Comparison of ENCODE assay signal across 2 cellular contexts in the genomic region with DNA sequence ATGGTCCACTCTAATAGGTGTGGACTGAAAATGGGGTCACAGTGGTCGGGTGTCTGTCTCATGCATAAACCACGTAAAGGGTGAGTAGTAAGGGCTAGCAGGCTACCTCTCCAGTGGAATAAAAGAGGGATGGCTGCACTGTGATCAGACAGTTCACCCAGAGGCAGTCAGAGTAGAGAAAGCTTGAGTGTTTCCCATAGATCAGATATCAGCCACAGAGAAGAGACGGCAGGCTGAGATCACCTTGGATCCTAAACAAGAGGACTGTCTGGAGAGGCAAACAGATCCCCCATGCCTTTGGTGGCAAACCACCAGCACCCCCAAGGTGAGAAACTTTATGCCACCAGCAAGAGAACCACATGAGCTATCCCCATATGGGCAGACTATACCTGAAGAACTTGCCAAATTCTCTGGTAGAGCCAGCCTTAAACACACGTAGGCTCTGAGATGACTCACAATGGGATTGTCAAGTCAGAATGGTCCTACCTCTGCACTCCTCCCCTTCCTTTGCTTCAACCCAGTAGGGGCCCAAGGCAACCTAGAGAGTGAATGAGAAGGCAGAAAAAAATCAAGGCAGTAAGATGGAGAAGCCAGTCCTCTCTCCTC.
TF ChIP-seq lines count a peak whose summit lies in the region.

No MANE protein-coding gene starts in this region.

TF ChIP-seq in IMR-90, 13 proteins besides CTCF, POLR2A, EP300 and RAD21:
- TF ChIP-seq MAFK (IDR thresholded peaks at IDR 0.05; ENCODE audit: low read depth, low read length) (no peak), RCOR1 (IDR thresholded peaks at IDR 0.05; ENCODE audit: insufficient replicate concordance, low read length) (no peak), BHLHE40 (IDR thresholded peaks at IDR 0.05; ENCODE audit: low read depth, low read length) (no peak), CHD1 (IDR thresholded peaks at IDR 0.05; ENCODE audit: low read depth, low read length) (no peak), RFX5 (IDR thresholded peaks at IDR 0.05; ENCODE audit: low read depth, low read length) (no peak), MAZ (IDR thresholded peaks at IDR 0.05; ENCODE audit: borderline replicate concordance, low read depth, low read length) (no peak), SMC3 (IDR thresholded peaks at IDR 0.05; ENCODE audit: low read depth, low read length) (no peak), MXI1 (IDR thresholded peaks at IDR 0.05; ENCODE audit: borderline replicate concordance, low read depth, low read length) (no peak)
- TF ChIP-seq, protein P1, sequence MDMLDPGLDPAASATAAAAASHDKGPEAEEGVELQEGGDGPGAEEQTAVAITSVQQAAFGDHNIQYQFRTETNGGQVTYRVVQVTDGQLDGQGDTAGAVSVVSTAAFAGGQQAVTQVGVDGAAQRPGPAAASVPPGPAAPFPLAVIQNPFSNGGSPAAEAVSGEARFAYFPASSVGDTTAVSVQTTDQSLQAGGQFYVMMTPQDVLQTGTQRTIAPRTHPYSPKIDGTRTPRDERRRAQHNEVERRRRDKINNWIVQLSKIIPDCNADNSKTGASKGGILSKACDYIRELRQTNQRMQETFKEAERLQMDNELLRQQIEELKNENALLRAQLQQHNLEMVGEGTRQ (IDR thresholded peaks at IDR 0.05; ENCODE audit: low read depth, low read length) = no peak
- TF ChIP-seq, protein P2, sequence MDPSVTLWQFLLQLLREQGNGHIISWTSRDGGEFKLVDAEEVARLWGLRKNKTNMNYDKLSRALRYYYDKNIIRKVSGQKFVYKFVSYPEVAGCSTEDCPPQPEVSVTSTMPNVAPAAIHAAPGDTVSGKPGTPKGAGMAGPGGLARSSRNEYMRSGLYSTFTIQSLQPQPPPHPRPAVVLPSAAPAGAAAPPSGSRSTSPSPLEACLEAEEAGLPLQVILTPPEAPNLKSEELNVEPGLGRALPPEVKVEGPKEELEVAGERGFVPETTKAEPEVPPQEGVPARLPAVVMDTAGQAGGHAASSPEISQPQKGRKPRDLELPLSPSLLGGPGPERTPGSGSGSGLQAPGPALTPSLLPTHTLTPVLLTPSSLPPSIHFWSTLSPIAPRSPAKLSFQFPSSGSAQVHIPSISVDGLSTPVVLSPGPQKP (IDR thresholded peaks at IDR 0.05; ENCODE audit: borderline replicate concordance, low read depth, low read length) = no peak

TF ChIP-seq in GM12878, 131 proteins besides CTCF, POLR2A, EP300 and RAD21:
- TF ChIP-seq, protein P3, sequence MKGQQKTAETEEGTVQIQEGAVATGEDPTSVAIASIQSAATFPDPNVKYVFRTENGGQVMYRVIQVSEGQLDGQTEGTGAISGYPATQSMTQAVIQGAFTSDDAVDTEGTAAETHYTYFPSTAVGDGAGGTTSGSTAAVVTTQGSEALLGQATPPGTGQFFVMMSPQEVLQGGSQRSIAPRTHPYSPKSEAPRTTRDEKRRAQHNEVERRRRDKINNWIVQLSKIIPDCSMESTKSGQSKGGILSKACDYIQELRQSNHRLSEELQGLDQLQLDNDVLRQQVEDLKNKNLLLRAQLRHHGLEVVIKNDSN (IDR thresholded peaks at IDR 0.05; ENCODE audit: borderline replicate concordance, extremely low read length, insufficient read depth, low read depth, low read length) = no peak
- TF ChIP-seq STAT3 (IDR thresholded peaks at IDR 0.05; ENCODE audit: low read depth, low read length) (no peak), IRF4 (IDR thresholded peaks at IDR 0.05; ENCODE audit: low read depth, low read length) (no peak), JUNB (IDR thresholded peaks at IDR 0.05) (peak; percentile 72), PAX8 (IDR thresholded peaks at IDR 0.05) (no peak)
TF ChIP-seq in GM12878: peak in this region for 1.
